2 cellular contexts compared by ENCODE assay signal in genomic region chr1:156627313-156627880, GRCh38.
A peak's percentile ranks its signal among the peaks of the same experiment; 100 is the strongest.
TF ChIP-seq lines count a peak whose summit lies in the region.

No MANE protein-coding gene starts in this region.

TF ChIP-seq in HEK293T, 16 proteins besides CTCF, POLR2A, EP300 and RAD21:
- TF ChIP-seq PKNOX1 (IDR thresholded peaks at IDR 0.05): peak; percentile 94
- no peak for TF ChIP-seq BHLHE40 (IDR thresholded peaks at IDR 0.05; ENCODE audit: borderline replicate concordance)

TF ChIP-seq in GM12878, 131 proteins besides CTCF, POLR2A, EP300 and RAD21 (continues in another document):
- TF ChIP-seq ZNF384 (IDR thresholded peaks at IDR 0.05; ENCODE audit: borderline replicate concordance, low read depth, low read length): no peak
- no peak for TF ChIP-seq CBFB (IDR thresholded peaks at IDR 0.05; ENCODE audit: low read depth)
- TF ChIP-seq ZSCAN29 (IDR thresholded peaks at IDR 0.05): no peak
- TF ChIP-seq SP1 (IDR thresholded peaks at IDR 0.05; ENCODE audit: low read depth, low read length): no peak
- no peak for TF ChIP-seq DPF2 (IDR thresholded peaks at IDR 0.05)
- TF ChIP-seq PKNOX1 (IDR thresholded peaks at IDR 0.05): peak; percentile 80
- TF ChIP-seq BMI1 (IDR thresholded peaks at IDR 0.05; ENCODE audit: borderline replicate concordance): no peak
- no peak for TF ChIP-seq ATF7 (IDR thresholded peaks at IDR 0.05; ENCODE audit: low read depth)
- no peak for TF ChIP-seq ZBED1 (IDR thresholded peaks at IDR 0.05; ENCODE audit: borderline replicate concordance)
- peak; percentile 53; the same call in 1 of the 2 replicates for TF ChIP-seq SMC3 (IDR thresholded peaks at IDR 0.05; ENCODE audit: borderline replicate concordance, low read length)
- TF ChIP-seq CBX5 (IDR thresholded peaks at IDR 0.05; ENCODE audit: low read depth): no peak
- TF ChIP-seq BCL11A (IDR thresholded peaks at IDR 0.05; ENCODE audit: low read depth, low read length): no peak
- TF ChIP-seq NFIC (IDR thresholded peaks at IDR 0.05; ENCODE audit: low read depth, low read length): no peak
- no peak for TF ChIP-seq ZNF217 (IDR thresholded peaks at IDR 0.05)
- TF ChIP-seq BCLAF1 (IDR thresholded peaks at IDR 0.05): no peak
- no peak for TF ChIP-seq SREBF1 (IDR thresholded peaks at IDR 0.05; ENCODE audit: low read length)
- TF ChIP-seq, protein P1, sequence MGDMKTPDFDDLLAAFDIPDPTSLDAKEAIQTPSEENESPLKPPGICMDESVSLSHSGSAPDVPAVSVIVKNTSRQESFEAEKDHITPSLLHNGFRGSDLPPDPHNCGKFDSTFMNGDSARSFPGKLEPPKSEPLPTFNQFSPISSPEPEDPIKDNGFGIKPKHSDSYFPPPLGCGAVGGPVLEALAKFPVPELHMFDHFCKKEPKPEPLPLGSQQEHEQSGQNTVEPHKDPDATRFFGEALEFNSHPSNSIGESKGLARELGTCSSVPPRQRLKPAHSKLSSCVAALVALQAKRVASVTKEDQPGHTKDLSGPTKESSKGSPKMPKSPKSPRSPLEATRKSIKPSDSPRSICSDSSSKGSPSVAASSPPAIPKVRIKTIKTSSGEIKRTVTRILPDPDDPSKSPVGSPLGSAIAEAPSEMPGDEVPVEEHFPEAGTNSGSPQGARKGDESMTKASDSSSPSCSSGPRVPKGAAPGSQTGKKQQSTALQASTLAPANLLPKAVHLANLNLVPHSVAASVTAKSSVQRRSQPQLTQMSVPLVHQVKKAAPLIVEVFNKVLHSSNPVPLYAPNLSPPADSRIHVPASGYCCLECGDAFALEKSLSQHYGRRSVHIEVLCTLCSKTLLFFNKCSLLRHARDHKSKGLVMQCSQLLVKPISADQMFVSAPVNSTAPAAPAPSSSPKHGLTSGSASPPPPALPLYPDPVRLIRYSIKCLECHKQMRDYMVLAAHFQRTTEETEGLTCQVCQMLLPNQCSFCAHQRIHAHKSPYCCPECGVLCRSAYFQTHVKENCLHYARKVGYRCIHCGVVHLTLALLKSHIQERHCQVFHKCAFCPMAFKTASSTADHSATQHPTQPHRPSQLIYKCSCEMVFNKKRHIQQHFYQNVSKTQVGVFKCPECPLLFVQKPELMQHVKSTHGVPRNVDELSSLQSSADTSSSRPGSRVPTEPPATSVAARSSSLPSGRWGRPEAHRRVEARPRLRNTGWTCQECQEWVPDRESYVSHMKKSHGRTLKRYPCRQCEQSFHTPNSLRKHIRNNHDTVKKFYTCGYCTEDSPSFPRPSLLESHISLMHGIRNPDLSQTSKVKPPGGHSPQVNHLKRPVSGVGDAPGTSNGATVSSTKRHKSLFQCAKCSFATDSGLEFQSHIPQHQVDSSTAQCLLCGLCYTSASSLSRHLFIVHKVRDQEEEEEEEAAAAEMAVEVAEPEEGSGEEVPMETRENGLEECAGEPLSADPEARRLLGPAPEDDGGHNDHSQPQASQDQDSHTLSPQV (IDR thresholded peaks at IDR 0.05): no peak
- TF ChIP-seq POLR2AphosphoS2 (IDR thresholded peaks at IDR 0.05; ENCODE audit: low read depth, low read length): no peak
- no peak for TF ChIP-seq SMAD5 (IDR thresholded peaks at IDR 0.05; ENCODE audit: low read depth)
- TF ChIP-seq BHLHE40 (IDR thresholded peaks at IDR 0.05; ENCODE audit: borderline replicate concordance in 1 of 2, low read depth in 2 of 2, low read length in 1 of 2): peak; percentile 53 to 64; a peak in 2 of 4 replicates
- TF ChIP-seq RCOR1 (conservative IDR thresholded peaks at IDR 0.05; ENCODE audit: low read depth, low read length): no peak
- no peak for TF ChIP-seq WRNIP1 (IDR thresholded peaks at IDR 0.05; ENCODE audit: borderline replicate concordance, low read depth, low read length)
- TF ChIP-seq, protein P2, sequence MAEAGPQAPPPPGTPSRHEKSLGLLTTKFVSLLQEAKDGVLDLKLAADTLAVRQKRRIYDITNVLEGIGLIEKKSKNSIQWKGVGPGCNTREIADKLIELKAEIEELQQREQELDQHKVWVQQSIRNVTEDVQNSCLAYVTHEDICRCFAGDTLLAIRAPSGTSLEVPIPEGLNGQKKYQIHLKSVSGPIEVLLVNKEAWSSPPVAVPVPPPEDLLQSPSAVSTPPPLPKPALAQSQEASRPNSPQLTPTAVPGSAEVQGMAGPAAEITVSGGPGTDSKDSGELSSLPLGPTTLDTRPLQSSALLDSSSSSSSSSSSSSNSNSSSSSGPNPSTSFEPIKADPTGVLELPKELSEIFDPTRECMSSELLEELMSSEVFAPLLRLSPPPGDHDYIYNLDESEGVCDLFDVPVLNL (IDR thresholded peaks at IDR 0.05; ENCODE audit: low read depth, low read length): no peak
- TF ChIP-seq, protein P3, sequence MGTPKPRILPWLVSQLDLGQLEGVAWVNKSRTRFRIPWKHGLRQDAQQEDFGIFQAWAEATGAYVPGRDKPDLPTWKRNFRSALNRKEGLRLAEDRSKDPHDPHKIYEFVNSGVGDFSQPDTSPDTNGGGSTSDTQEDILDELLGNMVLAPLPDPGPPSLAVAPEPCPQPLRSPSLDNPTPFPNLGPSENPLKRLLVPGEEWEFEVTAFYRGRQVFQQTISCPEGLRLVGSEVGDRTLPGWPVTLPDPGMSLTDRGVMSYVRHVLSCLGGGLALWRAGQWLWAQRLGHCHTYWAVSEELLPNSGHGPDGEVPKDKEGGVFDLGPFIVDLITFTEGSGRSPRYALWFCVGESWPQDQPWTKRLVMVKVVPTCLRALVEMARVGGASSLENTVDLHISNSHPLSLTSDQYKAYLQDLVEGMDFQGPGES (IDR thresholded peaks at IDR 0.05): no peak
- no peak for TF ChIP-seq NRF1 (conservative IDR thresholded peaks at IDR 0.05; ENCODE audit: low read depth, low read length)
- no peak for TF ChIP-seq REST (IDR thresholded peaks at IDR 0.05; ENCODE audit: low read depth, low read length)
- no peak for TF ChIP-seq SRF (IDR thresholded peaks at IDR 0.05; ENCODE audit: low read depth in 2 of 2, low read length in 2 of 2)
- TF ChIP-seq SIX5 (IDR thresholded peaks at IDR 0.05; ENCODE audit: low read depth, low read length, severe bottlenecking): no peak
- TF ChIP-seq NFYA (IDR thresholded peaks at IDR 0.05; ENCODE audit: borderline replicate concordance, low read depth, low read length): no peak
- TF ChIP-seq JUND (IDR thresholded peaks at IDR 0.05; ENCODE audit: low read depth, low read length): no peak
- no peak for TF ChIP-seq KAT2A (conservative IDR thresholded peaks at IDR 0.05; ENCODE audit: control insufficient read depth, low read depth, low read length)
- no peak for TF ChIP-seq ESRRA (IDR thresholded peaks at IDR 0.05; ENCODE audit: low read length)
- no peak for TF ChIP-seq CEBPB (IDR thresholded peaks at IDR 0.05; ENCODE audit: borderline replicate concordance in 1 of 2, low read depth in 2 of 2, low read length in 2 of 2)
- no peak for TF ChIP-seq ZNF274 (IDR thresholded peaks at IDR 0.05; ENCODE audit: insufficient read depth, insufficient read length)
- TF ChIP-seq, protein P4, sequence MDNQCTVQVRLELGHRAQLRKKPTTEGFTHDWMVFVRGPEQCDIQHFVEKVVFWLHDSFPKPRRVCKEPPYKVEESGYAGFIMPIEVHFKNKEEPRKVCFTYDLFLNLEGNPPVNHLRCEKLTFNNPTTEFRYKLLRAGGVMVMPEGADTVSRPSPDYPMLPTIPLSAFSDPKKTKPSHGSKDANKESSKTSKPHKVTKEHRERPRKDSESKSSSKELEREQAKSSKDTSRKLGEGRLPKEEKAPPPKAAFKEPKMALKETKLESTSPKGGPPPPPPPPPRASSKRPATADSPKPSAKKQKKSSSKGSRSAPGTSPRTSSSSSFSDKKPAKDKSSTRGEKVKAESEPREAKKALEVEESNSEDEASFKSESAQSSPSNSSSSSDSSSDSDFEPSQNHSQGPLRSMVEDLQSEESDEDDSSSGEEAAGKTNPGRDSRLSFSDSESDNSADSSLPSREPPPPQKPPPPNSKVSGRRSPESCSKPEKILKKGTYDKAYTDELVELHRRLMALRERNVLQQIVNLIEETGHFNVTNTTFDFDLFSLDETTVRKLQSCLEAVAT (IDR thresholded peaks at IDR 0.05): no peak
- TF ChIP-seq, protein P5, sequence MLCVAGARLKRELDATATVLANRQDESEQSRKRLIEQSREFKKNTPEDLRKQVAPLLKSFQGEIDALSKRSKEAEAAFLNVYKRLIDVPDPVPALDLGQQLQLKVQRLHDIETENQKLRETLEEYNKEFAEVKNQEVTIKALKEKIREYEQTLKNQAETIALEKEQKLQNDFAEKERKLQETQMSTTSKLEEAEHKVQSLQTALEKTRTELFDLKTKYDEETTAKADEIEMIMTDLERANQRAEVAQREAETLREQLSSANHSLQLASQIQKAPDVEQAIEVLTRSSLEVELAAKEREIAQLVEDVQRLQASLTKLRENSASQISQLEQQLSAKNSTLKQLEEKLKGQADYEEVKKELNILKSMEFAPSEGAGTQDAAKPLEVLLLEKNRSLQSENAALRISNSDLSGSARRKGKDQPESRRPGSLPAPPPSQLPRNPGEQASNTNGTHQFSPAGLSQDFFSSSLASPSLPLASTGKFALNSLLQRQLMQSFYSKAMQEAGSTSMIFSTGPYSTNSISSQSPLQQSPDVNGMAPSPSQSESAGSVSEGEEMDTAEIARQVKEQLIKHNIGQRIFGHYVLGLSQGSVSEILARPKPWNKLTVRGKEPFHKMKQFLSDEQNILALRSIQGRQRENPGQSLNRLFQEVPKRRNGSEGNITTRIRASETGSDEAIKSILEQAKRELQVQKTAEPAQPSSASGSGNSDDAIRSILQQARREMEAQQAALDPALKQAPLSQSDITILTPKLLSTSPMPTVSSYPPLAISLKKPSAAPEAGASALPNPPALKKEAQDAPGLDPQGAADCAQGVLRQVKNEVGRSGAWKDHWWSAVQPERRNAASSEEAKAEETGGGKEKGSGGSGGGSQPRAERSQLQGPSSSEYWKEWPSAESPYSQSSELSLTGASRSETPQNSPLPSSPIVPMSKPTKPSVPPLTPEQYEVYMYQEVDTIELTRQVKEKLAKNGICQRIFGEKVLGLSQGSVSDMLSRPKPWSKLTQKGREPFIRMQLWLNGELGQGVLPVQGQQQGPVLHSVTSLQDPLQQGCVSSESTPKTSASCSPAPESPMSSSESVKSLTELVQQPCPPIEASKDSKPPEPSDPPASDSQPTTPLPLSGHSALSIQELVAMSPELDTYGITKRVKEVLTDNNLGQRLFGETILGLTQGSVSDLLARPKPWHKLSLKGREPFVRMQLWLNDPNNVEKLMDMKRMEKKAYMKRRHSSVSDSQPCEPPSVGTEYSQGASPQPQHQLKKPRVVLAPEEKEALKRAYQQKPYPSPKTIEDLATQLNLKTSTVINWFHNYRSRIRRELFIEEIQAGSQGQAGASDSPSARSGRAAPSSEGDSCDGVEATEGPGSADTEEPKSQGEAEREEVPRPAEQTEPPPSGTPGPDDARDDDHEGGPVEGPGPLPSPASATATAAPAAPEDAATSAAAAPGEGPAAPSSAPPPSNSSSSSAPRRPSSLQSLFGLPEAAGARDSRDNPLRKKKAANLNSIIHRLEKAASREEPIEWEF (IDR thresholded peaks at IDR 0.05; ENCODE audit: insufficient replicate concordance, low read depth, low read length): no peak
- TF ChIP-seq RAD51 (IDR thresholded peaks at IDR 0.05): peak; percentile 46; the same call in 1 of the 2 replicates
- TF ChIP-seq SIN3A (IDR thresholded peaks at IDR 0.05; ENCODE audit: low read depth, low read length): no peak
- no peak for TF ChIP-seq IRF4 (IDR thresholded peaks at IDR 0.05; ENCODE audit: low read depth, low read length)
- TF ChIP-seq PAX8 (IDR thresholded peaks at IDR 0.05): no peak
